Comparison of ENCODE assay signal across 18 cellular contexts in genomic region chr7:143183024-143183423, GRCh38. TPM values are rescaled to one million over a fixed set of nuclear protein-coding genes. Genes with fewer than 3 reads are reported as not detected.
DNase-seq lines count a peak whose midpoint lies in the region; ATAC-seq and TF ChIP-seq lines count a peak whose summit lies in the region.
"Had no signal": no experiment of that assay in that cellular context is flagged by ENCODE, and none has a peak within 500 bp of the region (broad histone marks: within the 10 kb centered on the region; RNA-seq: fewer than 3 reads in every experiment).

Gene TAS2R39 (plus strand): TSS chr7:143183419. CDS start chr7:143183419, 0 bp downstream.

- H3K4me1 Mint-ChIP-seq in activated B cell treated with CpG ODN at 0.5 μM for 24 hours (peaks cover 43% of the 10 kb centered on the region), naive B cell (peaks cover 34 to 40% (median 35%) of the 10 kb centered on the region in 3 donors)
- H3K4me1 Mint-ChIP-seq: CD4-positive, CD25-positive, alpha-beta regulatory T cell had no signal

- H3K4me3 Mint-ChIP-seq in activated B cell treated with CpG ODN at 0.5 μM for 24 hours (no peak within 1 kb of the TSS), naive B cell (peak within 1 kb of the TSS in 5 of 8 donors; percentile 5 to 56 (median 26))
- H3K4me3 Mint-ChIP-seq: CD4-positive, CD25-positive, alpha-beta regulatory T cell; CD8-positive, alpha-beta T cell had no signal

- H3K9me3 Mint-ChIP-seq in activated B cell treated with CpG ODN at 0.5 μM for 24 hours (peaks cover 1% of the 10 kb centered on the region), naive B cell (peaks cover 1 to 14% (median 8%) of the 10 kb centered on the region in 7 donors)

- intact Hi-C loops in activated B cell treated with CpG ODN at 0.5 μM for 24 hours (cut with micrococcal nuclease): no loop called here
- intact Hi-C loops in Right ventricle myocardium inferior (cut with DNase I): no loop called here

- DNase-seq in activated B cell treated with CpG ODN at 0.5 μM for 24 hours (no peak), naive B cell (no peak), Right ventricle myocardium inferior (ENCODE audit: missing footprints) (no peak)
- DNase-seq: 8988T; Caco-2; CD4-positive, CD25-positive, alpha-beta regulatory T cell; CD8-positive, alpha-beta T cell; DMS153; DND-41; GM23248; H7; HCEC 1CT had no signal

- H3K36me3 Mint-ChIP-seq in activated B cell treated with CpG ODN at 0.5 μM for 24 hours (ENCODE audit: low read depth) (peaks cover 2% of the 10 kb centered on the region), naive B cell (peaks cover 2 to 5% of the 10 kb centered on the region in 2 donors)
- H3K36me3 Mint-ChIP-seq: CD4-positive, CD25-positive, alpha-beta regulatory T cell; CD8-positive, alpha-beta T cell had no signal

- peak; percentile 58 for ATAC-seq in GM18868 (IDR thresholded peaks at IDR 0.05; ENCODE audit: unreplicated experiment)
- ATAC-seq in activated B cell treated with CpG ODN at 0.5 μM for 24 hours (ENCODE audit: low read depth): peak; percentile 47
- ATAC-seq in naive B cell (ENCODE audit: low read depth in 2 of 2): no peak
- no peak for ATAC-seq in HG02798 (IDR thresholded peaks at IDR 0.05; ENCODE audit: poor library complexity, unreplicated experiment)
- no peak for ATAC-seq in Right ventricle myocardium inferior
- ATAC-seq in HG03457 (IDR thresholded peaks at IDR 0.05; ENCODE audit: unreplicated experiment): no peak
- ATAC-seq in HG03196 (IDR thresholded peaks at IDR 0.05; ENCODE audit: unreplicated experiment): no peak
- ATAC-seq: A549; CD8-positive, alpha-beta T cell had no signal

- H3K27me3 Mint-ChIP-seq in activated B cell treated with CpG ODN at 0.5 μM for 24 hours (peaks cover 2% of the 10 kb centered on the region), naive B cell (no peaks in the 10 kb centered on the region)

- H3K27ac Mint-ChIP-seq in activated B cell treated with CpG ODN at 0.5 μM for 24 hours (no peak within 1 kb of the TSS), naive B cell (peak within 1 kb of the TSS in 4 of 6 donors; percentile 11 to 57 (median 35))
- H3K27ac Mint-ChIP-seq: CD4-positive, CD25-positive, alpha-beta regulatory T cell; CD8-positive, alpha-beta T cell had no signal

- POLR2A ChIA-PET in activated B cell treated with CpG ODN at 0.5 μM for 24 hours (lab: Charles Lee): no interaction called here

- no peak for TF ChIP-seq CTCF in activated B cell treated with CpG ODN at 0.5 μM for 24 hours (IDR thresholded peaks at IDR 0.05)

- CTCF ChIA-PET in activated B cell treated with CpG ODN at 0.5 μM for 24 hours (lab: Charles Lee): interaction anchor here (1.5 to 2.0 kb wide), 2 partner anchors 32 to 174 kb away, joined by 5 to 8 read pairs; no protein-coding TSS in a partner anchor

RNA-seq across cellular contexts. Expression of gene TAS2R39, which starts in this region (rescaled TPM):
- not detected in 2 replicates for total RNA-seq in activated B cell treated with CpG ODN at 0.5 μM for 24 hours
- polyA plus RNA-seq in naive B cell (ENCODE audit: low read depth in 6 of 6): not detected
- total RNA-seq in Right ventricle myocardium inferior: not detected
- total RNA-seq: Caco-2; CD4-positive, CD25-positive, alpha-beta regulatory T cell; CD8-positive, alpha-beta T cell; GM23248; H1; H7 had no signal
- polyA plus RNA-seq: A549; CD4-positive, CD25-positive, alpha-beta regulatory T cell; GM23248; H1 had no signal

Comparison
In these comparisons a context has a peak if more than half of its experiments do, and no peak if none do; other contexts are left out.
1. Peak in ATAC-seq in activated B cell treated with CpG ODN at 0.5 μM for 24 hours; RNA of the gene not detected or under 1 TPM.